In genomic region chr18:57243624-57244179, GRCh38 we compare ENCODE assay signal across 14 cellular contexts.
A peak's percentile ranks its signal among the peaks of the same experiment; 100 is the strongest.
DNase-seq lines count a peak whose midpoint lies in the region; ATAC-seq and TF ChIP-seq lines count a peak whose summit lies in the region.
"Had no signal": no experiment of that assay in that cellular context is flagged by ENCODE, and none has a peak within 500 bp of the region (broad histone marks: within the 10 kb centered on the region; RNA-seq: fewer than 3 reads in every experiment).

No MANE protein-coding gene starts in this region.

- H3K9me3 ChIP-seq in right lobe of liver, result no peaks in the 10 kb centered on the region

- TF ChIP-seq POLR2A in right lobe of liver (IDR thresholded peaks at IDR 0.05), result no peak

- H3K4me1 ChIP-seq in right lobe of liver, result peaks cover 0 to 21% (median 4%) of the 10 kb centered on the region in 4 donors

- peak; percentile 36 to 78 (median 55) for ATAC-seq in right lobe of liver
- ATAC-seq in GM21717 (IDR thresholded peaks at IDR 0.05; ENCODE audit: unreplicated experiment), result no peak
- ATAC-seq: GM23338 had no signal

- TF ChIP-seq CTCF in VCaP (conservative IDR thresholded peaks at IDR 0.05) (no peak), right lobe of liver (IDR thresholded peaks at IDR 0.05) (no peak)

- peak; percentile 5 for DNase-seq in SIG-M5 treated with dmso at 0.1 percent for 504 hours (lab: John Stamatoyannopoulos, UW; ENCODE audit: unreplicated experiment)
- DNase-seq in SIG-M5 (lab: John Stamatoyannopoulos, UW), result no peak
- peak; percentile 30 for DNase-seq in NCI-H146 treated with DMSO at 0.1 percent for 48 hours (lab: John Stamatoyannopoulos, UW; ENCODE audit: unreplicated experiment)
- no peak for DNase-seq in right lobe of liver
- no peak for DNase-seq in activated naive CD4-positive, alpha-beta T cell treated with anti-CD3 and anti-CD28 coated beads, Interleukin-2, amount 50 U/mL, for 16 hours
- no peak for DNase-seq in NCI-H524 treated with DMSO at 0.1 percent for 48 hours (lab: John Stamatoyannopoulos, UW)
- DNase-seq: C1 segment of cervical spinal cord; CD4-positive, alpha-beta T cell; DMS153; GF-D8; H7 had no signal

- no peaks in the 10 kb centered on the region for H3K27me3 ChIP-seq in right lobe of liver

- WGBS in right lobe of liver (ENCODE audit: insufficient coverage, low coverage, low lambda C conversion rate, missing lambda C conversion rate), result 27% methylated on average over 7 of the region's 8 CpGs

- H3K36me3 ChIP-seq in right lobe of liver, result no peaks in the 10 kb centered on the region

- intact Hi-C loops in right lobe of liver (cut with DNase I), result no loop called here

- no peak overlapping the region for H3K4me3 ChIP-seq in right lobe of liver
- H3K4me3 ChIP-seq: GM23338 had no signal

- peak overlapping the region; percentile 78; the same call in 1 of the 2 replicates for H3K27ac ChIP-seq in VCaP
- H3K27ac ChIP-seq in right lobe of liver, result peak overlapping the region in 1 of 3 donors; percentile 30

Comparison
In these comparisons a context has a peak if more than half of its experiments do, and no peak if none do; other contexts are left out.
1. DNase-seq: peak in SIG-M5 treated with dmso at 0.1 percent for 504 hours (single experiment) and NCI-H146 treated with DMSO at 0.1 percent for 48 hours (single experiment); none in SIG-M5 (single experiment), right lobe of liver (0 of 3), activated naive CD4-positive, alpha-beta T cell treated with anti-CD3 and anti-CD28 coated beads, Interleukin-2, amount 50 U/mL, for 16 hours (single experiment) and NCI-H524 treated with DMSO at 0.1 percent for 48 hours (single experiment).